Comparison of ENCODE assay signal across 2 cellular contexts in the genomic region with DNA sequence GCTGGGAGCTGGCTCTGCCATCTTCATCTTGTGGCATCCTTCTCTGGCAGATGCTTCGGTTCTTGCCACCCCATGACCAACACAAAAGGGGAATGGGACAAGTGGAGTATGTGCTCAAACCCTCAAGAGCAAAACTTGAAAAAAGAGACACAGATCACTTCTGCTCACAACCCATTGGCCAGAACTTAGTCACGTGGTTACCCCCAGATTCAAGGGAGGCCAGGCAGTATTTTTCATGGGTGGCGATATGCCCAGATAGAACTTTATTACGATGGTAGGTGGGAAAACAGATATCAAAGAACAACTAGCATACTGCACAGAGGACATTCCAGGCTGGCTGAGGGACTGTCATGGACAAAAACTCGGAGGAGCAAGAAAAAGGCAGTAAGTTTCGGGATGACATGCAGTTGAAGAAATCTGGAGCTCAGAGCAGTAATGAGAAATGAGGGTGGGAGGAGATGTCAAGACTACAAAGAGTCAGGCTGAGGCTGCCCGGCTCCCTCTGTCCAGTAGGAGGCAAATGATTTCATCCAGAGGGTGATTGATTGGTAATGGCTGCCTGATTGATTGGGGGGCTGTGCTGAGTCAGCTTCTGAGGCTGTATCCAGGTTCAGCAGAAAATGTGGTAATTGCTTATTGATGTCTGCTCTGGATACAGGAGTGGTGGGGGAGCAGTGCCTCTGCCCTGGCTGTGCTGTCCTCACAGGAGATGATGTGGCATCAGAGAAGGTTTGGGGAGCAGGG.
TF ChIP-seq lines count a peak whose summit lies in the region.

No MANE protein-coding gene starts in this region.

TF ChIP-seq in HCT116, 20 proteins besides CTCF, POLR2A, EP300 and RAD21:
- no peak for TF ChIP-seq MAX (IDR thresholded peaks at IDR 0.05)
- TF ChIP-seq ZFX (IDR thresholded peaks at IDR 0.05): no peak

TF ChIP-seq in endothelial cell of umbilical vein, 7 proteins besides CTCF, POLR2A, EP300 and RAD21:
- TF ChIP-seq MYC (IDR thresholded peaks at IDR 0.05; ENCODE audit: low read depth, low read length): no peak
- TF ChIP-seq MAX (IDR thresholded peaks at IDR 0.05; ENCODE audit: insufficient read depth, insufficient read length): no peak
- TF ChIP-seq GATA2 (IDR thresholded peaks at IDR 0.05; ENCODE audit: insufficient read depth, insufficient read length, low read depth, low read length): no peak
- TF ChIP-seq FOS (IDR thresholded peaks at IDR 0.05; ENCODE audit: borderline replicate concordance, insufficient read depth, low read length): no peak
- no peak for TF ChIP-seq POLR2AphosphoS5 (IDR thresholded peaks at IDR 0.05; ENCODE audit: insufficient read depth, low read depth, low read length)
- no peak for TF ChIP-seq EZH2 (IDR thresholded peaks at IDR 0.05; ENCODE audit: borderline replicate concordance, low read depth, low read length, severe bottlenecking)
- TF ChIP-seq JUN (IDR thresholded peaks at IDR 0.05; ENCODE audit: borderline replicate concordance, insufficient read depth, insufficient read length, low read depth): no peak
